8 cellular contexts compared by ENCODE assay signal in the genomic region with DNA sequence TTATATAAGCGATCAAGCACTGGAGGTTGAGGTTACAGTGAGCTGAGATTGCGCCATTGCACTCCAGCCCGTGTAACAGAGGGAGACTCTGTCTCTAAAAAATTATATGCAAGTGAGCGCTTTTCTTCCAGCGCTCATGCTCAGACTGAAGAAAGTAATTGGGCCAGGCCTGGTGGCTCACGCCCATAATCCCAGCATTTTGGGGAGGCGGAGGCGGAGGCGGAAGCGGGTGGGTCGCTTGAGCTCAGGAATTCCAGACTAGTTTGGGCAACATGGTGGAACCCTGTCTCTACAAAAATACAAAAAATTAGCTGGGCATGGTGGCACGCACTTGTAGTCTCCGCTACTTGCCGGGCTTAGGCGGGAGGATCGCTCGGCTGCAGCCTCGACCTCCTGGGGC.
DNase-seq lines count a peak whose midpoint lies in the region; ATAC-seq and TF ChIP-seq lines count a peak whose summit lies in the region.
"Not testable (repeated sequence)": the region's sequence is repeated elsewhere in the genome, so short reads cannot be mapped to it uniquely, and the experiment has no call there.

No MANE protein-coding gene starts in this region.

- CTCF ChIA-PET in OCI-LY7 (lab: Charles Lee; ENCODE audit: unreplicated experiment); activated CD8-positive, alpha-beta memory T cell treated with anti-CD3 and anti-CD28 coated beads, Interleukin-2, amount 10 ng/mL, durations not matched to agents 7 days and 5 days (lab: Charles Lee): not testable (repeated sequence)

- not testable (repeated sequence) for ATAC-seq in CD4-positive, CD25-positive, alpha-beta regulatory T cell (ENCODE audit: low read depth in 2 of 2); activated CD8-positive, alpha-beta memory T cell treated with anti-CD3 and anti-CD28 coated beads, Interleukin-2, amount 10 ng/mL, durations not matched to agents 7 days and 5 days; naive B cell (ENCODE audit: low read depth in 2 of 2); stimulated activated effector memory CD8-positive, alpha-beta T cell treated with anti-CD3 and anti-CD28 coated beads, Interleukin-12 subunit alpha, Interleukin-12 subunit beta, amount 100 ng/mL, for 72 hours

- H4K20me1 ChIP-seq in OCI-LY7 (ENCODE audit: insufficient read depth, low read length) = not testable (repeated sequence)

- H3K4me1 ChIP-seq in CD4-positive, CD25-positive, alpha-beta regulatory T cell (ENCODE audit: control insufficient read depth, insufficient read depth, low read length, poor library complexity, severe bottlenecking); OCI-LY7 (ENCODE audit: insufficient read depth, low read length, poor library complexity, severe bottlenecking); cardiac muscle cell (ENCODE audit: low read depth): not testable (repeated sequence)

- not testable (repeated sequence) for H3K36me3 Mint-ChIP-seq in CD4-positive, CD25-positive, alpha-beta regulatory T cell; activated CD8-positive, alpha-beta memory T cell treated with anti-CD3 and anti-CD28 coated beads, Interleukin-2, amount 10 ng/mL, durations not matched to agents 7 days and 5 days; chondrocyte (ENCODE audit: low read depth); naive B cell
- peaks cover 27% of the 10 kb centered on the region for H3K36me3 Mint-ChIP-seq in stimulated activated effector memory CD8-positive, alpha-beta T cell treated with anti-CD3 and anti-CD28 coated beads, Interleukin-12 subunit alpha, Interleukin-12 subunit beta, amount 100 ng/mL, for 72 hours

- peaks cover 13% of the 10 kb centered on the region for H3K79me2 ChIP-seq in OCI-LY7 (ENCODE audit: insufficient read depth, low read depth, low read length)

- H3K27ac ChIP-seq in CD4-positive, CD25-positive, alpha-beta regulatory T cell (ENCODE audit: insufficient read depth, low read length, poor library complexity, severe bottlenecking); OCI-LY7 (ENCODE audit: low read depth, low read length, poor library complexity, severe bottlenecking); cardiac muscle cell: not testable (repeated sequence)

- peak overlapping the region; percentile 59 for H3K4me2 ChIP-seq in OCI-LY7 (ENCODE audit: low read length)

- not testable (repeated sequence) for H3K9me3 ChIP-seq in CD4-positive, CD25-positive, alpha-beta regulatory T cell (ENCODE audit: control insufficient read depth in 2 of 2, low read length in 2 of 2); OCI-LY7 (ENCODE audit: low read length); cardiac muscle cell (ENCODE audit: low read depth)

- H3K27me3 Mint-ChIP-seq in CD4-positive, CD25-positive, alpha-beta regulatory T cell; activated CD8-positive, alpha-beta memory T cell treated with anti-CD3 and anti-CD28 coated beads, Interleukin-2, amount 10 ng/mL, durations not matched to agents 7 days and 5 days; chondrocyte (ENCODE audit: low read depth); naive B cell: not testable (repeated sequence)

- H3K27ac Mint-ChIP-seq in CD4-positive, CD25-positive, alpha-beta regulatory T cell = peak overlapping the region in 2 of 3 donors; percentile 89 to 100
- H3K27ac Mint-ChIP-seq in activated CD8-positive, alpha-beta memory T cell treated with anti-CD3 and anti-CD28 coated beads, Interleukin-2, amount 10 ng/mL, durations not matched to agents 7 days and 5 days = peak overlapping the region; percentile 79
- peak overlapping the region; percentile 32 for H3K27ac Mint-ChIP-seq in chondrocyte (ENCODE audit: unreplicated experiment)
- H3K27ac Mint-ChIP-seq in naive B cell = peak overlapping the region in 2 of 6 donors; percentile 38 to 81
- peak overlapping the region; percentile 98 for H3K27ac Mint-ChIP-seq in stimulated activated effector memory CD8-positive, alpha-beta T cell treated with anti-CD3 and anti-CD28 coated beads, Interleukin-12 subunit alpha, Interleukin-12 subunit beta, amount 100 ng/mL, for 72 hours

- H3K27me3 ChIP-seq in CD4-positive, CD25-positive, alpha-beta regulatory T cell (ENCODE audit: control insufficient read depth, insufficient read depth, low read length); cardiac muscle cell: not testable (repeated sequence)

- POLR2A ChIA-PET in OCI-LY7 (lab: Charles Lee) = interaction anchor here (2.0 kb wide), 1 partner anchor 156 kb away, joined by 6 read pairs; a partner anchor contains a TSS

- H2AFZ ChIP-seq in OCI-LY7 (ENCODE audit: low read length) = not testable (repeated sequence)

- not testable (repeated sequence) for BruUV-seq in OCI-LY7 (replicated peaks; lab: Mats Ljungman, UMichigan)

- H3K4me3 ChIP-seq in CD4-positive, CD25-positive, alpha-beta regulatory T cell (ENCODE audit: low read depth, low read length) = peak overlapping the region; percentile 37
- H3K4me3 ChIP-seq in OCI-LY7 (ENCODE audit: low read depth, low read length, poor library complexity, severe bottlenecking) (peak overlapping the region; percentile 66), cardiac muscle cell (peak overlapping the region; percentile 94)

- TF ChIP-seq CTCF in OCI-LY7 (conservative IDR thresholded peaks at IDR 0.05; ENCODE audit: low read length); chondrocyte (IDR thresholded peaks at IDR 0.05); cardiac muscle cell (IDR thresholded peaks at IDR 0.05; ENCODE audit: low read depth, low read length): not testable (repeated sequence)

- DNase-seq in CD4-positive, CD25-positive, alpha-beta regulatory T cell; OCI-LY7 (ENCODE audit: low spot score); activated CD8-positive, alpha-beta memory T cell treated with anti-CD3 and anti-CD28 coated beads, Interleukin-2, amount 10 ng/mL, durations not matched to agents 7 days and 5 days; chondrocyte (ENCODE audit: low spot score); naive B cell; stimulated activated effector memory CD8-positive, alpha-beta T cell treated with anti-CD3 and anti-CD28 coated beads, Interleukin-12 subunit alpha, Interleukin-12 subunit beta, amount 100 ng/mL, for 72 hours (ENCODE audit: low spot score in 2 of 2): not testable (repeated sequence)
- DNase-seq in HT1080 (ENCODE audit: low read depth) (peak; percentile 37), cardiac muscle cell (ENCODE audit: low read depth in 1 of 2, low spot score in 1 of 2) (peak in 1 of 2 donors; percentile 70)

- not testable (repeated sequence) for H3K9me3 Mint-ChIP-seq in CD4-positive, CD25-positive, alpha-beta regulatory T cell; activated CD8-positive, alpha-beta memory T cell treated with anti-CD3 and anti-CD28 coated beads, Interleukin-2, amount 10 ng/mL, durations not matched to agents 7 days and 5 days (ENCODE audit: low read depth); chondrocyte (ENCODE audit: low read depth); naive B cell; stimulated activated effector memory CD8-positive, alpha-beta T cell treated with anti-CD3 and anti-CD28 coated beads, Interleukin-12 subunit alpha, Interleukin-12 subunit beta, amount 100 ng/mL, for 72 hours

- H3K4me3 Mint-ChIP-seq in CD4-positive, CD25-positive, alpha-beta regulatory T cell = peak overlapping the region; percentile 93 to 98 (median 96)
- peak overlapping the region; percentile 84 for H3K4me3 Mint-ChIP-seq in activated CD8-positive, alpha-beta memory T cell treated with anti-CD3 and anti-CD28 coated beads, Interleukin-2, amount 10 ng/mL, durations not matched to agents 7 days and 5 days
- H3K4me3 Mint-ChIP-seq in chondrocyte (ENCODE audit: unreplicated experiment) (peak overlapping the region; percentile 84), naive B cell (peak overlapping the region; percentile 80 to 99 (median 94))
- peak overlapping the region; percentile 78 for H3K4me3 Mint-ChIP-seq in stimulated activated effector memory CD8-positive, alpha-beta T cell treated with anti-CD3 and anti-CD28 coated beads, Interleukin-12 subunit alpha, Interleukin-12 subunit beta, amount 100 ng/mL, for 72 hours

- peaks cover 0 to 16% (median 6%) of the 10 kb centered on the region in 4 donors for H3K4me1 Mint-ChIP-seq in CD4-positive, CD25-positive, alpha-beta regulatory T cell
- not testable (repeated sequence) for H3K4me1 Mint-ChIP-seq in activated CD8-positive, alpha-beta memory T cell treated with anti-CD3 and anti-CD28 coated beads, Interleukin-2, amount 10 ng/mL, durations not matched to agents 7 days and 5 days; chondrocyte (ENCODE audit: low read depth); stimulated activated effector memory CD8-positive, alpha-beta T cell treated with anti-CD3 and anti-CD28 coated beads, Interleukin-12 subunit alpha, Interleukin-12 subunit beta, amount 100 ng/mL, for 72 hours
- peaks cover 0 to 14% (median 6%) of the 10 kb centered on the region in 3 donors for H3K4me1 Mint-ChIP-seq in naive B cell

- not testable (repeated sequence) for H3K36me3 ChIP-seq in CD4-positive, CD25-positive, alpha-beta regulatory T cell (ENCODE audit: control insufficient read depth, insufficient read depth, low read length); OCI-LY7 (ENCODE audit: insufficient read depth, low read length); cardiac muscle cell

- not testable (repeated sequence) for H3K9me2 ChIP-seq in OCI-LY7 (ENCODE audit: insufficient read depth, low read length)

- intact Hi-C loops in OCI-LY7 (cut with micrococcal nuclease; ENCODE audit: unreplicated experiment) = not testable (repeated sequence)

Comparison
In these comparisons a context has a peak if more than half of its experiments do, and no peak if none do; other contexts are left out.
1. H3K4me3 ChIP-seq: peak in every context shown above with its lines; median percentile 94 in cardiac muscle cell; 66 in OCI-LY7; 37 in CD4-positive, CD25-positive, alpha-beta regulatory T cell.